8 cellular contexts compared by ENCODE assay signal in the genomic region with DNA sequence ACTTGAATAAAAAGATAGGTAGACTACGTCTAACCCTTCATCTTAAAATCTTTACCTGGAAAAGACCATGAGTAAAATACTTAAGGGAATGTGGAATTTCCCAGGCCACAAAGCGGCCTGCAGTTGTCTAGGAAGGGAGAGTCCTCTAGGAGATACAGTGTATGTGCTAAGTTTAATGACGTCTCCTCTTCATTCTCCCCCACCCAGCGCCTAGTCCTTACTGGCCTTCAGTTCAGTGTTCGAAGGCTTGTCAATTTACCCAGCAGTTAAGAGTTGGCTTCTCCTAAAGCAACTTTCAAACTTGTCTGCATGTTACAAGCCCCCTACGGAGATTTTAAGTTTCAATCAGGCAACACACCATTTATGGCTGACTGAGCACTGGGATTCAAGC. TPM values are rescaled to one million over a fixed set of nuclear protein-coding genes. Genes with fewer than 3 reads are reported as not detected.
DNase-seq lines count a peak whose midpoint lies in the region; ATAC-seq, FAIRE-seq and TF ChIP-seq lines count a peak whose summit lies in the region.

No MANE protein-coding gene starts in this region.

- H3K4me3 ChIP-seq in Caco-2 (ENCODE audit: low read depth, low read length) (peak overlapping the region; percentile 44), astrocyte of the spinal cord (ENCODE audit: low read depth, low read length) (peak overlapping the region; percentile 99)

- peaks cover 36% of the 10 kb centered on the region for H3K4me1 Mint-ChIP-seq in Caco-2 (ENCODE audit: low read depth, unreplicated experiment)
- H3K4me1 Mint-ChIP-seq in memory B cell = peaks cover 19% of the 10 kb centered on the region

- CTCF ChIA-PET in Caco-2 (lab: Charles Lee) = no interaction called here

- peak overlapping the region; percentile 90 for H3K4me3 Mint-ChIP-seq in Caco-2 (ENCODE audit: unreplicated experiment)
- H3K4me3 Mint-ChIP-seq in memory B cell = peak overlapping the region; percentile 97

- POLR2A ChIA-PET in Caco-2 (lab: Charles Lee) = interaction anchor here (0.5 to 5.2 kb wide), 12 partner anchors 18 to 1689 kb away, joined by 3 to 336 read pairs (median 40); partner anchors contain the start of gene CARMIL1

- no peak for FAIRE-seq in GM19239 (lab: Jason Lieb, UNC)

- H3K36me3 Mint-ChIP-seq in Caco-2 (ENCODE audit: insufficient read depth, unreplicated experiment) = peaks cover 66% of the 10 kb centered on the region
- H3K36me3 Mint-ChIP-seq in memory B cell = peaks cover 22% of the 10 kb centered on the region

- intact Hi-C loops in Caco-2 (cut with micrococcal nuclease; ENCODE audit: unreplicated experiment) = loop anchor here (1.0 to 10.0 kb wide), 3 partner anchors 18 to 1770 kb away; a partner anchor contains a TSS

- H3K27me3 Mint-ChIP-seq in Caco-2 (ENCODE audit: insufficient read depth, unreplicated experiment) (no peaks in the 10 kb centered on the region), memory B cell (no peaks in the 10 kb centered on the region)

- peak overlapping the region; percentile 99 for H3K27ac Mint-ChIP-seq in Caco-2 (ENCODE audit: unreplicated experiment)
- peak overlapping the region; percentile 99 for H3K27ac Mint-ChIP-seq in memory B cell

- no peaks in the 10 kb centered on the region for H3K27me3 ChIP-seq in Caco-2 (replicated peaks; ENCODE audit: control insufficient read depth, insufficient read depth, low read length)

- peaks cover 23% of the 10 kb centered on the region for H3K4me1 ChIP-seq in Caco-2

- ATAC-seq in memory B cell (ENCODE audit: low read depth) (no peak), GM19023 (IDR thresholded peaks at IDR 0.05; ENCODE audit: unreplicated experiment) (no peak), GM21515 (IDR thresholded peaks at IDR 0.05; ENCODE audit: unreplicated experiment) (no peak)

- in situ Hi-C loops in astrocyte of the spinal cord (cut with HindIII; ENCODE audit: low sequenced_read_pairs) = no loop called here

- BruUV-seq in Caco-2 (replicated peaks; lab: Mats Ljungman, UMichigan) = no TSS peak

- peak in 1 of 2 experiments; percentile 33 for DNase-seq in Caco-2
- DNase-seq in NCI-H146 (lab: John Stamatoyannopoulos, UW) = peak; percentile 75
- no peak for DNase-seq in astrocyte of the spinal cord (ENCODE audit: low read depth, low spot score)
- DNase-seq in memory B cell (ENCODE audit: low spot score in 2 of 2) = no peak
- DNase-seq in GM19239 (ENCODE audit: insufficient read length, low spot score) = no peak
- DNase-seq in inferior parietal cortex (ENCODE audit: extremely low spot score) = no peak

- no peaks in the 10 kb centered on the region for H3K9me3 ChIP-seq in Caco-2

- H3K9me3 Mint-ChIP-seq in Caco-2 (ENCODE audit: unreplicated experiment) (no peaks in the 10 kb centered on the region), memory B cell (peaks cover 3% of the 10 kb centered on the region)

- TF ChIP-seq CTCF in Caco-2 (IDR thresholded peaks at IDR 0.05; ENCODE audit: insufficient read depth in 1 of 2, low read depth in 1 of 2, low read length in 1 of 2, severe bottlenecking in 1 of 2, unreplicated experiment in 1 of 2) (no peak), astrocyte of the spinal cord (IDR thresholded peaks at IDR 0.05; ENCODE audit: low read depth, low read length) (no peak)

- no peaks in the 10 kb centered on the region for H3K36me3 ChIP-seq in Caco-2 (ENCODE audit: control insufficient read depth, insufficient read depth, low read length)

RNA-seq across cellular contexts. Expression of gene HFE, which starts 35.2 kb away (rescaled TPM):
- total RNA-seq in Caco-2 (2022) = 5.7 and 7.4 TPM in 2 replicates
